ENCODE assay signal across 12 cellular contexts in genomic region chr11:12119502-12119901, GRCh38. TPM values are rescaled to one million over a fixed set of nuclear protein-coding genes. Genes with fewer than 3 reads are reported as not detected.
DNase-seq lines count a peak whose midpoint lies in the region; ATAC-seq, FAIRE-seq and TF ChIP-seq lines count a peak whose summit lies in the region.
"Had no signal": no experiment of that assay in that cellular context is flagged by ENCODE, and none has a peak within 500 bp of the region (broad histone marks: within the 10 kb centered on the region; RNA-seq: fewer than 3 reads in every experiment).

No MANE protein-coding gene starts in this region.

- TF ChIP-seq CTCF in chondrocyte (IDR thresholded peaks at IDR 0.05) (no peak), gastrocnemius medialis (IDR thresholded peaks at IDR 0.05 in 4 of 5, conservative IDR thresholded peaks at IDR 0.05 in 1 of 5) (no peak), lower lobe of right lung (IDR thresholded peaks at IDR 0.05) (no peak)

- peaks cover 84% of the 10 kb centered on the region for H3K4me1 Mint-ChIP-seq in chondrocyte (ENCODE audit: low read depth)

- H3K27ac ChIP-seq in gastrocnemius medialis: peak overlapping the region in 3 of 4 donors; percentile 46 to 66 (median 48)
- no peak overlapping the region for H3K27ac ChIP-seq in lower lobe of right lung

- H3K4me3 Mint-ChIP-seq in chondrocyte (ENCODE audit: unreplicated experiment): no peak overlapping the region
- H3K4me3 Mint-ChIP-seq: GM23338 had no signal

- H3K36me3 ChIP-seq in gastrocnemius medialis (no peaks in the 10 kb centered on the region), lower lobe of right lung (peaks cover 4% of the 10 kb centered on the region)

- H3K27ac Mint-ChIP-seq in chondrocyte (ENCODE audit: unreplicated experiment): peak overlapping the region; percentile 36
- H3K27ac Mint-ChIP-seq: GM23338 had no signal

- no peak for TF ChIP-seq POLR2A in gastrocnemius medialis (IDR thresholded peaks at IDR 0.05)

- no peaks in the 10 kb centered on the region for H3K27me3 ChIP-seq in gastrocnemius medialis
- no peaks in the 10 kb centered on the region for H3K27me3 ChIP-seq in lower lobe of right lung (ENCODE audit: low read depth)

- peaks cover 8% of the 10 kb centered on the region for H3K36me3 Mint-ChIP-seq in chondrocyte (ENCODE audit: low read depth)

- DNase-seq in Daoy (ENCODE audit: low read depth) (peak; percentile 51), NCI-H146 treated with DMSO at 0.1 percent for 48 hours (lab: John Stamatoyannopoulos, UW; ENCODE audit: unreplicated experiment) (peak; percentile 33), chondrocyte (ENCODE audit: low spot score) (no peak), gastrocnemius medialis (no peak), lower lobe of right lung (no peak), HTR-8/SVneo (ENCODE audit: insufficient read length, low spot score) (no peak)
- DNase-seq: activated CD4-positive, alpha-beta T cell treated with anti-CD3 and anti-CD28 coated beads for 4 hours; activated effector memory CD4-positive, alpha-beta T cell treated with anti-CD3 and anti-CD28 coated beads, Interleukin-2, amount 50 U/mL, for 16 hours; central memory CD4-positive, alpha-beta T cell; kidney had no signal

- no peaks in the 10 kb centered on the region for H3K9me3 Mint-ChIP-seq in chondrocyte (ENCODE audit: low read depth)
- H3K9me3 Mint-ChIP-seq: GM23338 had no signal

- intact Hi-C loops in gastrocnemius medialis (cut with DNase I; ENCODE audit: low total_unique reads): no loop called here
- intact Hi-C loops in lower lobe of right lung (cut with DNase I): no loop called here

- no peak for FAIRE-seq in HTR-8/SVneo (lab: Jason Lieb, UNC)
- FAIRE-seq: kidney had no signal

- no peak for ATAC-seq in gastrocnemius medialis
- ATAC-seq in lower lobe of right lung: no peak
- ATAC-seq in HG03045 (IDR thresholded peaks at IDR 0.05; ENCODE audit: unreplicated experiment): no peak
- ATAC-seq: GM23338 had no signal

- H3K9me3 ChIP-seq in gastrocnemius medialis (no peaks in the 10 kb centered on the region), lower lobe of right lung (no peaks in the 10 kb centered on the region)

- peaks cover 13 to 23% of the 10 kb centered on the region in 2 donors for H3K4me1 ChIP-seq in gastrocnemius medialis
- peaks cover 52% of the 10 kb centered on the region for H3K4me1 ChIP-seq in lower lobe of right lung

- in situ Hi-C loops in gastrocnemius medialis (cut with MboI; ENCODE audit: low sequenced_read_pairs in 4 of 4): no loop called here

- no peak overlapping the region for H3K4me3 ChIP-seq in gastrocnemius medialis
- no peak overlapping the region for H3K4me3 ChIP-seq in lower lobe of right lung
- H3K4me3 ChIP-seq: GM23338 had no signal

- H3K27me3 Mint-ChIP-seq in chondrocyte (ENCODE audit: low read depth): no peaks in the 10 kb centered on the region

RNA-seq across cellular contexts. Expression of gene MICAL2, which starts 9.1 kb away (rescaled TPM):
- total RNA-seq in Daoy (2014; rRNA removed; shearing (Covaris generic)): 135 and 178 TPM in 2 replicates
- total RNA-seq in chondrocyte (296 to 393 TPM (median 372 TPM) in 3 replicates), gastrocnemius medialis (10 to 100 TPM; 24.7 to 53.7 (median 37.0) TPM), lower lobe of right lung (127 TPM)

Comparison
In these comparisons a context has a peak if more than half of its experiments do, and no peak if none do; other contexts are left out.
1. DNase-seq: peak in Daoy (single experiment) and NCI-H146 treated with DMSO at 0.1 percent for 48 hours (single experiment); none in chondrocyte (single experiment), gastrocnemius medialis (0 of 2), lower lobe of right lung (single experiment) and HTR-8/SVneo (single experiment).